ENCODE assay signal across 9 cellular contexts in genomic region chr6:46325561-46326525, GRCh38.
DNase-seq lines count a peak whose midpoint lies in the region; ATAC-seq and TF ChIP-seq lines count a peak whose summit lies in the region.
"Had no signal": no experiment of that assay in that cellular context is flagged by ENCODE, and none has a peak within 500 bp of the region (broad histone marks: within the 10 kb centered on the region; RNA-seq: fewer than 3 reads in every experiment).

No MANE protein-coding gene starts in this region.

- H3K4me3 Mint-ChIP-seq in activated T-helper 17 cell treated with anti-CD3 and anti-CD28 coated beads, Interleukin-2, amount 50 U/mL, for 72 hours, result no peak overlapping the region
- no peak overlapping the region for H3K4me3 Mint-ChIP-seq in stimulated activated naive CD8-positive, alpha-beta T cell treated with anti-CD3 and anti-CD28 coated beads, Interleukin-15, amount 100 ng/mL, for 72 hours

- no peaks in the 10 kb centered on the region for H3K4me1 Mint-ChIP-seq in activated T-helper 17 cell treated with anti-CD3 and anti-CD28 coated beads, Interleukin-2, amount 50 U/mL, for 72 hours
- no peaks in the 10 kb centered on the region for H3K4me1 Mint-ChIP-seq in stimulated activated naive CD8-positive, alpha-beta T cell treated with anti-CD3 and anti-CD28 coated beads, Interleukin-15, amount 100 ng/mL, for 72 hours

- DNase-seq in AG08395 (ENCODE audit: low spot score), result peak; percentile 55
- DNase-seq in HEK293T (ENCODE audit: extremely low spot score), result peak; percentile 56
- DNase-seq in kidney glomerular epithelial cell (lab: John Stamatoyannopoulos, UW), result peak; percentile 77
- DNase-seq in stimulated activated naive CD8-positive, alpha-beta T cell treated with anti-CD3 and anti-CD28 coated beads, Interleukin-15, amount 100 ng/mL, for 72 hours, result no peak
- no peak for DNase-seq in NCI-H2196 treated with DMSO at 0.1 percent for 48 hours (lab: John Stamatoyannopoulos, UW; ENCODE audit: unreplicated experiment)
- no peak for DNase-seq in GM19240 (ENCODE audit: insufficient read length, low spot score)
- DNase-seq in SKM-1 treated with dmso at 0.1 percent for 144 hours (lab: John Stamatoyannopoulos, UW; ENCODE audit: unreplicated experiment), result no peak
- DNase-seq: activated CD4-positive, CD25-positive, alpha-beta regulatory T cell treated with anti-CD3 and anti-CD28 coated beads, Interleukin-2, amount 50 U/mL, for 72 hours had no signal

- peak; percentile 70 for ATAC-seq in activated T-helper 17 cell treated with anti-CD3 and anti-CD28 coated beads, Interleukin-2, amount 50 U/mL, for 72 hours (replicated peaks)
- no peak for ATAC-seq in stimulated activated naive CD8-positive, alpha-beta T cell treated with anti-CD3 and anti-CD28 coated beads, Interleukin-15, amount 100 ng/mL, for 72 hours

- CTCF ChIA-PET in HEK293T (lab: Yijun Ruan, JAX), result interaction anchor here (1.0 kb wide), 1 partner anchor 235 kb away, joined by 5 read pairs; no protein-coding TSS in a partner anchor

- peaks cover 18% of the 10 kb centered on the region for H3K27me3 Mint-ChIP-seq in activated T-helper 17 cell treated with anti-CD3 and anti-CD28 coated beads, Interleukin-2, amount 50 U/mL, for 72 hours
- H3K27me3 Mint-ChIP-seq in stimulated activated naive CD8-positive, alpha-beta T cell treated with anti-CD3 and anti-CD28 coated beads, Interleukin-15, amount 100 ng/mL, for 72 hours, result peaks cover 26% of the 10 kb centered on the region

- no peak overlapping the region for H3K27ac Mint-ChIP-seq in activated T-helper 17 cell treated with anti-CD3 and anti-CD28 coated beads, Interleukin-2, amount 50 U/mL, for 72 hours
- H3K27ac Mint-ChIP-seq in stimulated activated naive CD8-positive, alpha-beta T cell treated with anti-CD3 and anti-CD28 coated beads, Interleukin-15, amount 100 ng/mL, for 72 hours, result no peak overlapping the region

- H3K9me3 Mint-ChIP-seq in activated T-helper 17 cell treated with anti-CD3 and anti-CD28 coated beads, Interleukin-2, amount 50 U/mL, for 72 hours, result no peaks in the 10 kb centered on the region
- no peaks in the 10 kb centered on the region for H3K9me3 Mint-ChIP-seq in stimulated activated naive CD8-positive, alpha-beta T cell treated with anti-CD3 and anti-CD28 coated beads, Interleukin-15, amount 100 ng/mL, for 72 hours

- no peaks in the 10 kb centered on the region for H3K36me3 Mint-ChIP-seq in activated T-helper 17 cell treated with anti-CD3 and anti-CD28 coated beads, Interleukin-2, amount 50 U/mL, for 72 hours (ENCODE audit: low read depth)

- POLR2A ChIA-PET in HEK293T (lab: Yijun Ruan, JAX), result interaction anchor here (1.0 kb wide), 1 partner anchor 19 kb away, joined by 3 read pairs; no protein-coding TSS in a partner anchor

TF ChIP-seq in HEK293T, 16 proteins besides CTCF, POLR2A, EP300 and RAD21:
- no peak for TF ChIP-seq LEF1 (IDR thresholded peaks at IDR 0.05; ENCODE audit: borderline replicate concordance)
- TF ChIP-seq FOXM1 (IDR thresholded peaks at IDR 0.05; ENCODE audit: borderline replicate concordance), result no peak
- no peak for TF ChIP-seq ELF4 (IDR thresholded peaks at IDR 0.05)
- no peak for TF ChIP-seq HDGF (IDR thresholded peaks at IDR 0.05; ENCODE audit: borderline replicate concordance)
- TF ChIP-seq SUZ12 (IDR thresholded peaks at IDR 0.05), result no peak
- TF ChIP-seq FOXA1 (IDR thresholded peaks at IDR 0.05), result no peak
- no peak for TF ChIP-seq FOXK2 (IDR thresholded peaks at IDR 0.05)
- TF ChIP-seq PKNOX1 (IDR thresholded peaks at IDR 0.05), result peak; percentile 27; the same call in 1 of the 2 replicates
- no peak for TF ChIP-seq L3MBTL2 (conservative IDR thresholded peaks at IDR 0.05)
- peak; percentile 72 for TF ChIP-seq ZNF384 (IDR thresholded peaks at IDR 0.05)
TF ChIP-seq in HEK293T: peak in this region for 2.

Comparison
In these comparisons a context has a peak if more than half of its experiments do, and no peak if none do; other contexts are left out.
1. DNase-seq: peak in AG08395 (single experiment), HEK293T (single experiment) and kidney glomerular epithelial cell (single experiment); none in stimulated activated naive CD8-positive, alpha-beta T cell treated with anti-CD3 and anti-CD28 coated beads, Interleukin-15, amount 100 ng/mL, for 72 hours (0 of 2), NCI-H2196 treated with DMSO at 0.1 percent for 48 hours (single experiment), GM19240 (single experiment) and SKM-1 treated with dmso at 0.1 percent for 144 hours (single experiment).